Comparison of ENCODE assay signal across 27 cellular contexts in the genomic region with DNA sequence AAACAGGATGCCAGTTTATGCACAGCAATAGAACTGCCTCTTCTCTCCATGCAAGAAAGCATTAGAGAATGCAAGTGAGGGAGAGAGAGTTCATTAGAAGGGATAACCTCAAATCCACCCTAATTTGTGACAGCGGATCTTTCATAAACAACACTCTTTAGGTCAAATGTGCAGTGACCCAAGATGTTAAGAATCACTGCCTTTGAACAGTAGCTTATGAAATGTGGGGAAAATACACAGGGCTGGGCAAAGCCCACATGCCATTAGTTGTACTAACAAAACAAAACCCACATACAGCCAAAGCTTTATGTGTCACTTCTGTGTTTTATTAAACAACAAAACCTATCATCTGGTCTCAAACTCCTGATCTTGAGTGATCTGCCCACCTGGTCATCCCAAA. TPM values are rescaled to one million over a fixed set of nuclear protein-coding genes. Genes with fewer than 3 reads are reported as not detected.
"Had no signal": no experiment of that assay in that cellular context is flagged by ENCODE, and none has a peak within 500 bp of the region (broad histone marks: within the 10 kb centered on the region; RNA-seq: fewer than 3 reads in every experiment).

No MANE protein-coding gene starts in this region.

- H3K27me3 ChIP-seq: heart right ventricle, ovary, spleen, suprapubic skin, tibial artery, vagina had no signal

- H2AFZ ChIP-seq: hepatocyte had no signal

- H3K4me3 Mint-ChIP-seq: naive thymus-derived CD4-positive, alpha-beta T cell; natural killer cell treated with Interleukin-12 subunit alpha and Interleukin-12 subunit beta and Interleukin-15 and Interleukin-18, amount 100 ng/mL, for 72 hours; stimulated activated effector memory CD8-positive, alpha-beta T cell treated with anti-CD3 and anti-CD28 coated beads, Interleukin-12 subunit alpha, Interleukin-12 subunit beta, amount 100 ng/mL, for 72 hours; stimulated activated naive CD8-positive, alpha-beta T cell treated with anti-CD3 and anti-CD28 coated beads, Interleukin-15, Interleukin-2, amounts not matched to agents 100 ng/mL and 50 ng/mL, for 24 hours; type B pancreatic cell had no signal

- H3K4me1 Mint-ChIP-seq: naive thymus-derived CD4-positive, alpha-beta T cell; stimulated activated effector memory CD8-positive, alpha-beta T cell treated with anti-CD3 and anti-CD28 coated beads, Interleukin-12 subunit alpha, Interleukin-12 subunit beta, amount 100 ng/mL, for 72 hours had no signal

- ATAC-seq: heart right ventricle; left cardiac atrium; left lung; lower lobe of right lung; naive thymus-derived CD4-positive, alpha-beta T cell; natural killer cell treated with Interleukin-12 subunit alpha and Interleukin-12 subunit beta and Interleukin-15 and Interleukin-18, amount 100 ng/mL, for 72 hours; right cardiac atrium; sciatic nerve; stimulated activated effector memory CD8-positive, alpha-beta T cell treated with anti-CD3 and anti-CD28 coated beads, Interleukin-12 subunit alpha, Interleukin-12 subunit beta, amount 100 ng/mL, for 72 hours had no signal

- H3K27me3 Mint-ChIP-seq: stimulated activated naive CD8-positive, alpha-beta T cell treated with anti-CD3 and anti-CD28 coated beads, Interleukin-15, Interleukin-2, amounts not matched to agents 100 ng/mL and 50 ng/mL, for 24 hours had no signal

- H3K36me3 Mint-ChIP-seq: naive thymus-derived CD4-positive, alpha-beta T cell; natural killer cell treated with Interleukin-12 subunit alpha and Interleukin-12 subunit beta and Interleukin-15 and Interleukin-18, amount 100 ng/mL, for 72 hours; stimulated activated effector memory CD8-positive, alpha-beta T cell treated with anti-CD3 and anti-CD28 coated beads, Interleukin-12 subunit alpha, Interleukin-12 subunit beta, amount 100 ng/mL, for 72 hours; type B pancreatic cell had no signal

- H3K4me1 ChIP-seq: left lung, lower lobe of right lung, spleen, suprapubic skin, tibial artery, vagina had no signal

- DNase-seq: heart right ventricle; islet precursor cell; left cardiac atrium; left lung; lower lobe of right lung; mammary epithelial cell; mesenchymal stem cell; naive thymus-derived CD4-positive, alpha-beta T cell; ovary; right cardiac atrium; small intestine; spleen; stimulated activated CD4-positive, alpha-beta T cell treated with anti-CD3 and anti-CD28 coated beads, Interleukin-4, amount 100 ng/mL, for 24 hours; stimulated activated naive CD4-positive, alpha-beta T cell; tibial artery had no signal

- H3K4me2 ChIP-seq: hepatocyte had no signal

- H3K36me3 ChIP-seq: heart right ventricle, left lung, lower lobe of right lung, ovary, spleen, suprapubic skin, thoracic aorta, tibial artery, vagina had no signal

- H3K4me3 ChIP-seq: heart right ventricle, hepatocyte, left lung, lower lobe of right lung, ovary, spleen, suprapubic skin, thoracic aorta, tibial artery, vagina had no signal

- H3K27ac ChIP-seq: heart right ventricle, hepatocyte, left lung, lower lobe of right lung, ovary, spleen, suprapubic skin, thoracic aorta, tibial artery, vagina had no signal

- H3K9me3 Mint-ChIP-seq: naive thymus-derived CD4-positive, alpha-beta T cell; natural killer cell treated with Interleukin-12 subunit alpha and Interleukin-12 subunit beta and Interleukin-15 and Interleukin-18, amount 100 ng/mL, for 72 hours; stimulated activated effector memory CD8-positive, alpha-beta T cell treated with anti-CD3 and anti-CD28 coated beads, Interleukin-12 subunit alpha, Interleukin-12 subunit beta, amount 100 ng/mL, for 72 hours; stimulated activated naive CD8-positive, alpha-beta T cell treated with anti-CD3 and anti-CD28 coated beads, Interleukin-15, Interleukin-2, amounts not matched to agents 100 ng/mL and 50 ng/mL, for 24 hours; type B pancreatic cell had no signal

- H3K79me2 ChIP-seq: hepatocyte had no signal

- H3K9me3 ChIP-seq: heart right ventricle, left lung, lower lobe of right lung, ovary, spleen, suprapubic skin, thoracic aorta, tibial artery, vagina had no signal

- FAIRE-seq: small intestine had no signal

- H3K27ac Mint-ChIP-seq: naive thymus-derived CD4-positive, alpha-beta T cell; natural killer cell treated with Interleukin-12 subunit alpha and Interleukin-12 subunit beta and Interleukin-15 and Interleukin-18, amount 100 ng/mL, for 72 hours; progenitor cell of endocrine pancreas; stimulated activated effector memory CD8-positive, alpha-beta T cell treated with anti-CD3 and anti-CD28 coated beads, Interleukin-12 subunit alpha, Interleukin-12 subunit beta, amount 100 ng/mL, for 72 hours; stimulated activated naive CD8-positive, alpha-beta T cell treated with anti-CD3 and anti-CD28 coated beads, Interleukin-15, Interleukin-2, amounts not matched to agents 100 ng/mL and 50 ng/mL, for 24 hours; type B pancreatic cell had no signal

RNA-seq across cellular contexts. Expression of a gene that starts 36.2 kb away (rescaled TPM):
- total RNA-seq: hepatocyte; kidney epithelial cell; left lung; liver; lower lobe of right lung; mammary epithelial cell; natural killer cell treated with Interleukin-12 subunit alpha and Interleukin-12 subunit beta and Interleukin-15 and Interleukin-18, amount 100 ng/mL, for 72 hours; progenitor cell of endocrine pancreas; sciatic nerve; thoracic aorta; vagina had no signal
- polyA plus RNA-seq: hepatocyte; liver; naive thymus-derived CD4-positive, alpha-beta T cell; right cardiac atrium had no signal
